In genomic region chr9:87270241-87271234, GRCh38 we compare ENCODE assay signal across 10 cellular contexts.
DNase-seq lines count a peak whose midpoint lies in the region; ATAC-seq and TF ChIP-seq lines count a peak whose summit lies in the region.
"Had no signal": no experiment of that assay in that cellular context is flagged by ENCODE, and none has a peak within 500 bp of the region (broad histone marks: within the 10 kb centered on the region; RNA-seq: fewer than 3 reads in every experiment).

No MANE protein-coding gene starts in this region.

- no peaks in the 10 kb centered on the region for H3K9me3 Mint-ChIP-seq in naive thymus-derived CD8-positive, alpha-beta T cell

- H3K4me3 Mint-ChIP-seq in naive thymus-derived CD8-positive, alpha-beta T cell, result no peak overlapping the region

- H3K9me3 ChIP-seq in ascending aorta, result no peaks in the 10 kb centered on the region
- H3K9me3 ChIP-seq in heart right ventricle, result no peaks in the 10 kb centered on the region
- H3K9me3 ChIP-seq: tibial nerve had no signal

- H3K27me3 Mint-ChIP-seq in naive thymus-derived CD8-positive, alpha-beta T cell, result peaks cover 8 to 51% (median 12%) of the 10 kb centered on the region in 5 donors

- intact Hi-C loops in ascending aorta (cut with DNase I) (loop anchor here (2.0 to 5.0 kb wide), 2 partner anchors 233 to 326 kb away; no protein-coding TSS in a partner anchor), heart right ventricle (cut with DNase I) (no loop called here), sciatic nerve (cut with DNase I) (no loop called here)

- H3K4me1 ChIP-seq in ascending aorta, result peaks cover 4 to 34% of the 10 kb centered on the region in 2 donors
- peaks cover 0 to 38% (median 22%) of the 10 kb centered on the region in 9 donors for H3K4me1 ChIP-seq in heart right ventricle

- H3K27ac Mint-ChIP-seq in naive thymus-derived CD8-positive, alpha-beta T cell, result no peak overlapping the region

- H3K36me3 ChIP-seq in ascending aorta, result no peaks in the 10 kb centered on the region
- no peaks in the 10 kb centered on the region for H3K36me3 ChIP-seq in heart right ventricle
- H3K36me3 ChIP-seq: tibial nerve had no signal

- no peak for TF ChIP-seq POLR2A in erythroblast (IDR thresholded peaks at IDR 0.05; ENCODE audit: low read length)

- H3K4me3 ChIP-seq in ascending aorta (no peak overlapping the region), heart right ventricle (no peak overlapping the region)
- H3K4me3 ChIP-seq: tibial nerve had no signal

- H3K27me3 ChIP-seq in ascending aorta, result no peaks in the 10 kb centered on the region
- peaks cover 0 to 3% (median 0%) of the 10 kb centered on the region in 7 donors for H3K27me3 ChIP-seq in heart right ventricle
- H3K27me3 ChIP-seq: tibial nerve had no signal

- peak in 7 of 8 donors; percentile 42 to 72 (median 55) for ATAC-seq in heart right ventricle
- ATAC-seq in sciatic nerve, result peak; percentile 52
- ATAC-seq in HG03159 (IDR thresholded peaks at IDR 0.05; ENCODE audit: unreplicated experiment), result no peak
- no peak for ATAC-seq in HG02759 (IDR thresholded peaks at IDR 0.05; ENCODE audit: unreplicated experiment)
- no peak for ATAC-seq in naive thymus-derived CD8-positive, alpha-beta T cell

- DNase-seq in GM04503 (ENCODE audit: low read depth), result peak; percentile 86
- no peak for DNase-seq in ascending aorta (ENCODE audit: low spot score in 2 of 2)
- peak; percentile 36 to 52 for DNase-seq in heart right ventricle
- no peak for DNase-seq in sciatic nerve (ENCODE audit: low spot score)
- no peak for DNase-seq in erythroblast (lab: John Stamatoyannopoulos, UW)
- DNase-seq in naive thymus-derived CD8-positive, alpha-beta T cell, result no peak
- DNase-seq: NCI-H1105 treated with DMSO at 0.1 percent for 48 hours had no signal

- WGBS in heart right ventricle, 2 donors, result 25 to 28% methylated on average over 24 of the region's 24 CpGs

- H3K27ac ChIP-seq in ascending aorta, result peak overlapping the region; percentile 47 to 79
- peak overlapping the region in 7 of 10 donors; percentile 7 to 61 (median 44) for H3K27ac ChIP-seq in heart right ventricle

- no peak for TF ChIP-seq CTCF in ascending aorta (IDR thresholded peaks at IDR 0.05)
- TF ChIP-seq CTCF in heart right ventricle (IDR thresholded peaks at IDR 0.05), result no peak

- H3K36me3 Mint-ChIP-seq in naive thymus-derived CD8-positive, alpha-beta T cell, result no peaks in the 10 kb centered on the region

- H3K4me1 Mint-ChIP-seq in naive thymus-derived CD8-positive, alpha-beta T cell, result peaks cover 0 to 15% (median 1%) of the 10 kb centered on the region in 4 donors

- POLR2A ChIA-PET in naive thymus-derived CD8-positive, alpha-beta T cell (lab: Charles Lee), result no interaction called here

Comparison
In these comparisons a context has a peak if more than half of its experiments do, and no peak if none do; other contexts are left out.
1. DNase-seq: peak in GM04503 (single experiment) and heart right ventricle (2 of 2); none in ascending aorta (0 of 2), sciatic nerve (single experiment), erythroblast (0 of 2) and naive thymus-derived CD8-positive, alpha-beta T cell (0 of 10).
2. ATAC-seq: peak in heart right ventricle (7 of 8) and sciatic nerve (single experiment); none in HG03159 (single experiment), HG02759 (single experiment) and naive thymus-derived CD8-positive, alpha-beta T cell (0 of 2).